In the genomic region with DNA sequence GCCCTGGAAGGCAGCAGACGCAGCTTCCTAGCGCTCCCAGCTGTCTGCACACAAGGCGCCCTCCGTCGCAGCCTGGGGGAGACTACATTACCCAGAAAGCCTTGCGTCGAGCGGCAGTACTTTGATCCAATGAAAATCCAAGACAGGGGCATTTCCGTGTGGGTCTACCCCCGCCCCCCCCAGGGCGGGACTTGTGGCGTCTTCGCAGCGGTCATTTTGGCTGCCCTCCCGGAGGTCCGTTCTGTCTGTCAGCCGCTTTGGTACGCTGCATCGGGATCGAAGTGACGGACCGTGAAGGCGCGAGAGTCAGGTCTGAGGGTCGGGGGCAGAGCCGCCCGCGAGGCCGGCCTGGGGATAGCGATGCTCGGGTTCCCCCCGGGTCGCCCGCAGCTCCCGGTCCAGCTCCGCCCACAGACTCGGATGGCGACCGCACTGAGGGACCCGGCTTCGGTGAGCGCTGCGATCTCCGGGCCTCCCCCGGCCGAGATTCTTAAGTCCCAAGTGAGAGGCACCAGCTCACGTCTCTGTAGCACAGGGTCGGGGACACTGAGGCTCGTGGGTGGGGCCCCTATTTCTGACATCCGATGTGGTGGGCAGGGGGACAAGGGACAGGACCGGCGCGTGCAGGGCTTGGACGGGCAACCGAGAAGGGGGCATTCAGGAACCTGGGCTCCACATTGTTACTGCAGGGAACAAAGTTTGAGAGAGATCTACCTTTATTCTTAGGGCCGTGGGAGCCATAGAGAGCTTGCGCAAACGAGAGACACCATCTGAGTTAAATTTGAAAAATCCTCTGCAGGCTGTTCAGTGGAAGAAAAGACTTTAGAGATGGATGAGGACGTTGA, we compare ENCODE assay signal across 1 cellular context.
TF ChIP-seq lines count a peak whose summit lies in the region.

ZNF211 (plus strand) TSS at position 182 of the 845 bp plus-strand sequence; CDS start at position 361, 179 bp downstream.

TF ChIP-seq in K562, 482 proteins besides CTCF, POLR2A, EP300 and RAD21 (continued from another document):
- peak; percentile 90; the same call in 1 of the 2 replicates for TF ChIP-seq PREB (CRISPR knock-in tag; IDR thresholded peaks at IDR 0.05)
- TF ChIP-seq, protein P1, sequence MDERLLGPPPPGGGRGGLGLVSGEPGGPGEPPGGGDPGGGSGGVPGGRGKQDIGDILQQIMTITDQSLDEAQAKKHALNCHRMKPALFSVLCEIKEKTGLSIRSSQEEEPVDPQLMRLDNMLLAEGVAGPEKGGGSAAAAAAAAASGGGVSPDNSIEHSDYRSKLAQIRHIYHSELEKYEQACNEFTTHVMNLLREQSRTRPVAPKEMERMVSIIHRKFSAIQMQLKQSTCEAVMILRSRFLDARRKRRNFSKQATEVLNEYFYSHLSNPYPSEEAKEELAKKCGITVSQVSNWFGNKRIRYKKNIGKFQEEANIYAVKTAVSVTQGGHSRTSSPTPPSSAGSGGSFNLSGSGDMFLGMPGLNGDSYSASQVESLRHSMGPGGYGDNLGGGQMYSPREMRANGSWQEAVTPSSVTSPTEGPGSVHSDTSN (CRISPR knock-in tag; IDR thresholded peaks at IDR 0.05; ENCODE audit: low read depth): peak; percentile 79
- TF ChIP-seq, protein P1 (tag; conservative IDR thresholded peaks at IDR 0.05; ENCODE audit: low read depth): peak; percentile 98
- no peak for TF ChIP-seq ZNF134 (CRISPR knock-in tag; conservative IDR thresholded peaks at IDR 0.05)
- TF ChIP-seq JUN (IDR thresholded peaks at IDR 0.05; ENCODE audit: borderline replicate concordance, low read depth, low read length): no peak
- no peak for TF ChIP-seq JUN (CRISPR knock-in tag; IDR thresholded peaks at IDR 0.05; ENCODE audit: borderline replicate concordance)
- TF ChIP-seq PCBP1 (IDR thresholded peaks at IDR 0.05; ENCODE audit: low read depth, low read length, poor library complexity, severe bottlenecking): no peak
